1 cellular context compared by ENCODE assay signal in genomic region chr2:170714156-170715061, GRCh38.
TF ChIP-seq lines count a peak whose summit lies in the region.

No MANE protein-coding gene starts in this region.

TF ChIP-seq in K562, 482 proteins besides CTCF, POLR2A, EP300 and RAD21 (continued from another document and continues in another):
- TF ChIP-seq SMARCB1 (IDR thresholded peaks at IDR 0.05; ENCODE audit: insufficient read length, low read depth) (no peak), RFX1 (IDR thresholded peaks at IDR 0.05) (no peak), MEF2A (IDR thresholded peaks at IDR 0.05; ENCODE audit: control insufficient read depth, low read depth, low read length) (no peak), IRF1 (CRISPR knock-in tag; IDR thresholded peaks at IDR 0.05; ENCODE audit: borderline replicate concordance) (no peak), ATF2 (CRISPR knock-in tag; IDR thresholded peaks at IDR 0.05) (no peak), GATAD2A (IDR thresholded peaks at IDR 0.05) (peak; percentile 71; the same call in 1 of the 2 replicates), BHLHE40 (IDR thresholded peaks at IDR 0.05; ENCODE audit: low read length) (peak; percentile 28; the same call in 1 of the 2 replicates), RBM39 (optimal IDR thresholded peaks at IDR 0.05; ENCODE audit: low read depth, low read length) (no peak), NR4A1 (CRISPR knock-in tag; IDR thresholded peaks at IDR 0.05) (0 out of 2 replicates have a peak, but pooled peaks have one; percentile 37), NR4A1 (tag; IDR thresholded peaks at IDR 0.05) (peak; percentile 50; the same call in 1 of the 2 replicates), FIP1L1 (IDR thresholded peaks at IDR 0.05; ENCODE audit: low read depth, low read length, poor library complexity, severe bottlenecking) (peak; percentile 16), ZNF165 (CRISPR knock-in tag; IDR thresholded peaks at IDR 0.05; ENCODE audit: borderline replicate concordance) (no peak), GMEB1 (CRISPR knock-in tag; IDR thresholded peaks at IDR 0.05) (peak; percentile 82), MAFF (IDR thresholded peaks at IDR 0.05; ENCODE audit: low read length) (no peak), SPI1 (IDR thresholded peaks at IDR 0.05; ENCODE audit: borderline replicate concordance, low read depth, low read length) (no peak), DNMT1 (IDR thresholded peaks at IDR 0.05) (0 out of 2 replicates have a peak, but pooled peaks have one; percentile 66), HEY1 (CRISPR knock-in tag; IDR thresholded peaks at IDR 0.05; ENCODE audit: borderline replicate concordance) (no peak), ZNF175 (CRISPR knock-in tag; IDR thresholded peaks at IDR 0.05; ENCODE audit: low read depth) (no peak), CHD1 (IDR thresholded peaks at IDR 0.05; ENCODE audit: low read length) (peak; percentile 72), NR3C1 (CRISPR knock-in tag; IDR thresholded peaks at IDR 0.05) (no peak; the same call in 1 of the 2 replicates), SFPQ (IDR thresholded peaks at IDR 0.05; ENCODE audit: low read depth, low read length) (no peak), RBM15 (IDR thresholded peaks at IDR 0.05; ENCODE audit: insufficient read depth, low read length) (no peak), HIVEP1 (CRISPR knock-in tag; IDR thresholded peaks at IDR 0.05) (no peak), MTF1 (CRISPR knock-in tag; IDR thresholded peaks at IDR 0.05; ENCODE audit: borderline replicate concordance) (no peak), TAF15 (IDR thresholded peaks at IDR 0.05; ENCODE audit: low read depth, low read length) (no peak), ZNF274 (IDR thresholded peaks at IDR 0.05; ENCODE audit: borderline replicate concordance, low read depth, low read length) (no peak), FOXA1 (IDR thresholded peaks at IDR 0.05; ENCODE audit: borderline replicate concordance) (no peak), ETV6 (IDR thresholded peaks at IDR 0.05; ENCODE audit: borderline replicate concordance in 1 of 2, low read depth in 2 of 2, low read length in 1 of 2) (no peak), ETV6 (CRISPR knock-in tag; IDR thresholded peaks at IDR 0.05; ENCODE audit: borderline replicate concordance) (no peak), MXI1 (IDR thresholded peaks at IDR 0.05; ENCODE audit: low read depth, low read length) (0 out of 2 replicates have a peak, but pooled peaks have one; percentile 30), NEUROD1 (IDR thresholded peaks at IDR 0.05; ENCODE audit: borderline replicate concordance, low read depth, low read length, partially characterized antibody) (no peak), ARID3B (CRISPR knock-in tag; IDR thresholded peaks at IDR 0.05; ENCODE audit: borderline replicate concordance) (no peak), CXXC5 (CRISPR knock-in tag; IDR thresholded peaks at IDR 0.05) (peak; percentile 95), ATF1 (CRISPR knock-in tag; IDR thresholded peaks at IDR 0.05) (no peak), ATF1 (tag; IDR thresholded peaks at IDR 0.05) (peak; percentile 63), ZNF639 (CRISPR knock-in tag; conservative IDR thresholded peaks at IDR 0.05 in 1 of 2, IDR thresholded peaks at IDR 0.05 in 1 of 2) (peak in 1 of 2 experiments; percentile 87; a peak in 2 of 4 replicates), NR2C1 (IDR thresholded peaks at IDR 0.05) (peak; percentile 41; the same call in 1 of the 2 replicates), NR2C1 (tag; IDR thresholded peaks at IDR 0.05) (peak; percentile 62; the same call in 1 of the 2 replicates), ZNF780A (CRISPR knock-in tag; IDR thresholded peaks at IDR 0.05) (no peak), ZNF518B (CRISPR knock-in tag; IDR thresholded peaks at IDR 0.05) (no peak), CC2D1A (IDR thresholded peaks at IDR 0.05) (peak; percentile 99), FOXP1 (CRISPR knock-in tag; IDR thresholded peaks at IDR 0.05) (0 out of 2 replicates have a peak, but pooled peaks have one; percentile 83)
